ENCODE assay signal across 1 cellular context in the genomic region with DNA sequence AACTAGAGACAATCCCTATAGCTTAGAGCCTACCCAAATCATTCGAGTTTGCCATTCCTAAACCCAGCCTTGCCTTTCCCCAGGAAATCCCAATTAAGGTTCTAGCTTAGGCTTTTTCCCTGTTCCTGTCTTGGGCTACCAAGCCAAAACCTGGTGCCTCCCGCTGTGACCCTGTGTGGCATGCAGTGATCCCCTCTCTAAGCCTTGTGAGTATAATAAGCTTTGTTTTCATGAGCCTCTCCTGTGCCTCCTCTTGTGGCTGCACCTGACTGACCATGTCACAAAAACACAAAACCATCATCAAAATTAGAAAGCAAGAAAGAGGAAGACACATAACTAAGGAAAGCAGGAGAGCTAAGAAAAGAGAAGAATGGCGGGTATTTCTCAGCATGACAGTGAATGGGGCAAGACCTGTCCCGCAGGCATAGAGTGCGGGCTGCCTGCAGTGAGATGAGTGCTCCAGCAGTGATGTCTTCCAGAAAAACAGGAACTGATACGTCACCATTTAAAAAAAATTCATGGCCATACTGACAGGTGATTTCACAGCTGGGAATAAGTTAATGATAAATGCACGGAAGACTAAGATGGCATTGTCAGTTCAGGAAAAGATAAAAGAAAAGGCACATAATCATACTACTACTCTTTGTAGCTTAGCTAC.
TF ChIP-seq lines count a peak whose summit lies in the region.

No MANE protein-coding gene starts in this region.

TF ChIP-seq in A549, 52 proteins besides CTCF, POLR2A, EP300 and RAD21 (continued from another document):
- TF ChIP-seq, protein P1, sequence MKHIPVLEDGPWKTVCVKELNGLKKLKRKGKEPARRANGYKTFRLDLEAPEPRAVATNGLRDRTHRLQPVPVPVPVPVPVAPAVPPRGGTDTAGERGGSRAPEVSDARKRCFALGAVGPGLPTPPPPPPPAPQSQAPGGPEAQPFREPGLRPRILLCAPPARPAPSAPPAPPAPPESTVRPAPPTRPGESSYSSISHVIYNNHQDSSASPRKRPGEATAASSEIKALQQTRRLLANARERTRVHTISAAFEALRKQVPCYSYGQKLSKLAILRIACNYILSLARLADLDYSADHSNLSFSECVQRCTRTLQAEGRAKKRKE (CRISPR knock-in tag; IDR thresholded peaks at IDR 0.05; ENCODE audit: low read depth): no peak
- TF ChIP-seq, protein P2, sequence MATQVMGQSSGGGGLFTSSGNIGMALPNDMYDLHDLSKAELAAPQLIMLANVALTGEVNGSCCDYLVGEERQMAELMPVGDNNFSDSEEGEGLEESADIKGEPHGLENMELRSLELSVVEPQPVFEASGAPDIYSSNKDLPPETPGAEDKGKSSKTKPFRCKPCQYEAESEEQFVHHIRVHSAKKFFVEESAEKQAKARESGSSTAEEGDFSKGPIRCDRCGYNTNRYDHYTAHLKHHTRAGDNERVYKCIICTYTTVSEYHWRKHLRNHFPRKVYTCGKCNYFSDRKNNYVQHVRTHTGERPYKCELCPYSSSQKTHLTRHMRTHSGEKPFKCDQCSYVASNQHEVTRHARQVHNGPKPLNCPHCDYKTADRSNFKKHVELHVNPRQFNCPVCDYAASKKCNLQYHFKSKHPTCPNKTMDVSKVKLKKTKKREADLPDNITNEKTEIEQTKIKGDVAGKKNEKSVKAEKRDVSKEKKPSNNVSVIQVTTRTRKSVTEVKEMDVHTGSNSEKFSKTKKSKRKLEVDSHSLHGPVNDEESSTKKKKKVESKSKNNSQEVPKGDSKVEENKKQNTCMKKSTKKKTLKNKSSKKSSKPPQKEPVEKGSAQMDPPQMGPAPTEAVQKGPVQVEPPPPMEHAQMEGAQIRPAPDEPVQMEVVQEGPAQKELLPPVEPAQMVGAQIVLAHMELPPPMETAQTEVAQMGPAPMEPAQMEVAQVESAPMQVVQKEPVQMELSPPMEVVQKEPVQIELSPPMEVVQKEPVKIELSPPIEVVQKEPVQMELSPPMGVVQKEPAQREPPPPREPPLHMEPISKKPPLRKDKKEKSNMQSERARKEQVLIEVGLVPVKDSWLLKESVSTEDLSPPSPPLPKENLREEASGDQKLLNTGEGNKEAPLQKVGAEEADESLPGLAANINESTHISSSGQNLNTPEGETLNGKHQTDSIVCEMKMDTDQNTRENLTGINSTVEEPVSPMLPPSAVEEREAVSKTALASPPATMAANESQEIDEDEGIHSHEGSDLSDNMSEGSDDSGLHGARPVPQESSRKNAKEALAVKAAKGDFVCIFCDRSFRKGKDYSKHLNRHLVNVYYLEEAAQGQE (IDR thresholded peaks at IDR 0.05): no peak
- TF ChIP-seq PHF8 (IDR thresholded peaks at IDR 0.05; ENCODE audit: borderline replicate concordance, low read depth) (no peak), ZNF302 (CRISPR knock-in tag; IDR thresholded peaks at IDR 0.05) (no peak), HOXB13 (CRISPR knock-in tag; IDR thresholded peaks at IDR 0.05; ENCODE audit: low read depth) (no peak)
- TF ChIP-seq, protein P3, sequence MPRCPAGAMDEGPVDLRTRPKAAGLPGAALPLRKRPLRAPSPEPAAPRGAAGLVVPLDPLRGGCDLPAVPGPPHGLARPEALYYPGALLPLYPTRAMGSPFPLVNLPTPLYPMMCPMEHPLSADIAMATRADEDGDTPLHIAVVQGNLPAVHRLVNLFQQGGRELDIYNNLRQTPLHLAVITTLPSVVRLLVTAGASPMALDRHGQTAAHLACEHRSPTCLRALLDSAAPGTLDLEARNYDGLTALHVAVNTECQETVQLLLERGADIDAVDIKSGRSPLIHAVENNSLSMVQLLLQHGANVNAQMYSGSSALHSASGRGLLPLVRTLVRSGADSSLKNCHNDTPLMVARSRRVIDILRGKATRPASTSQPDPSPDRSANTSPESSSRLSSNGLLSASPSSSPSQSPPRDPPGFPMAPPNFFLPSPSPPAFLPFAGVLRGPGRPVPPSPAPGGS (IDR thresholded peaks at IDR 0.05): no peak
